In genomic region chr6:33702345-33702977, GRCh38 we compare ENCODE assay signal across 8 cellular contexts. TPM values are rescaled to one million over a fixed set of nuclear protein-coding genes. Genes with fewer than 3 reads are reported as not detected.
A peak's percentile ranks its signal among the peaks of the same experiment; 100 is the strongest.
DNase-seq lines count a peak whose midpoint lies in the region; ATAC-seq and TF ChIP-seq lines count a peak whose summit lies in the region.

No MANE protein-coding gene starts in this region.

- H3K9me3 Mint-ChIP-seq in chondrocyte (ENCODE audit: low read depth) = no peaks in the 10 kb centered on the region

- no peak overlapping the region for H3K4me3 Mint-ChIP-seq in chondrocyte (ENCODE audit: unreplicated experiment)

- H3K4me3 ChIP-seq in NT2/D1 (ENCODE audit: insufficient read length, low read depth) = no peak overlapping the region

- peak; percentile 33 for TF ChIP-seq CTCF in GM10266 (IDR thresholded peaks at IDR 0.05; ENCODE audit: control insufficient read depth, insufficient read depth, low read depth, missing control alignments)
- TF ChIP-seq CTCF in chondrocyte (IDR thresholded peaks at IDR 0.05) = peak; percentile 77

- H3K36me3 Mint-ChIP-seq in chondrocyte (ENCODE audit: low read depth) = peaks cover 2% of the 10 kb centered on the region

- DNase-seq in AG20443 (ENCODE audit: low spot score) (peak; percentile 83), GM10266 (ENCODE audit: extremely low spot score) (no peak), NT2/D1 (ENCODE audit: low read depth, low spot score) (peak; percentile 36), chondrocyte (ENCODE audit: low spot score) (peak; percentile 28), lung microvascular endothelial cell (ENCODE audit: low read depth in 2 of 2) (peak; percentile 70 to 74), cortex of kidney (lab: John Stamatoyannopoulos, UW) (no peak)
- no peak for DNase-seq in effector CD8-positive, alpha-beta T cell (lab: John Stamatoyannopoulos, UW)

- H3K4me1 ChIP-seq in NT2/D1 (ENCODE audit: insufficient read depth, insufficient read length) = peaks cover 9% of the 10 kb centered on the region

- H3K27me3 ChIP-seq in NT2/D1 (ENCODE audit: insufficient read depth, insufficient read length) = no peaks in the 10 kb centered on the region

- H3K27ac Mint-ChIP-seq in chondrocyte (ENCODE audit: unreplicated experiment) = peak overlapping the region; percentile 24

- H3K4me1 Mint-ChIP-seq in chondrocyte (ENCODE audit: low read depth) = peaks cover 24% of the 10 kb centered on the region

- H3K9me3 ChIP-seq in NT2/D1 (ENCODE audit: insufficient read depth, low read length) = no peaks in the 10 kb centered on the region

- ATAC-seq in HG02798 (IDR thresholded peaks at IDR 0.05; ENCODE audit: poor library complexity, unreplicated experiment) = no peak

- H3K27me3 Mint-ChIP-seq in chondrocyte (ENCODE audit: low read depth) = no peaks in the 10 kb centered on the region

- H3K36me3 ChIP-seq in NT2/D1 (ENCODE audit: insufficient read depth, insufficient read length, low read length) = peaks cover 72% of the 10 kb centered on the region

- H3K9ac ChIP-seq in NT2/D1 (ENCODE audit: insufficient read length, low read depth) = no peak overlapping the region

RNA-seq across cellular contexts. Expression of gene UQCC2, which starts 9.0 kb away (rescaled TPM):
- total RNA-seq in chondrocyte (64.5 to 80.2 TPM (median 67.6 TPM) in 3 replicates), lung microvascular endothelial cell (18.8 and 20.0 TPM in 2 replicates)

RNA-seq across cellular contexts. Expression of gene IP6K3, which starts 44.2 kb away (rescaled TPM):
- total RNA-seq in chondrocyte (6.1 to 9.0 TPM (median 6.5 TPM) in 3 replicates), lung microvascular endothelial cell (not detected in 2 replicates)

Comparison
In these comparisons a context has a peak if more than half of its experiments do, and no peak if none do; other contexts are left out.
1. DNase-seq: peak in AG20443 (single experiment), NT2/D1 (single experiment), chondrocyte (single experiment) and lung microvascular endothelial cell (2 of 2); none in GM10266 (single experiment), effector CD8-positive, alpha-beta T cell (single experiment) and cortex of kidney (single experiment).